ENCODE assay signal across 8 cellular contexts in genomic region chr15:86743283-86743903, GRCh38.
DNase-seq lines count a peak whose midpoint lies in the region; ATAC-seq and TF ChIP-seq lines count a peak whose summit lies in the region.

No MANE protein-coding gene starts in this region.

- H3K4me1 Mint-ChIP-seq in activated CD4-positive, alpha-beta T cell treated with anti-CD3 and anti-CD28 coated beads for 36 hours: peaks cover 2% of the 10 kb centered on the region

- H3K27ac Mint-ChIP-seq in activated CD4-positive, alpha-beta T cell treated with anti-CD3 and anti-CD28 coated beads for 36 hours: no peak overlapping the region

- peak; percentile 77 for DNase-seq in activated CD4-positive, alpha-beta T cell treated with anti-CD3 and anti-CD28 coated beads for 36 hours
- peak; percentile 9 to 33 (median 13) for DNase-seq in effector memory CD4-positive, alpha-beta T cell
- peak; percentile 28 for DNase-seq in retina
- no peak for DNase-seq in dermis blood vessel endothelial cell
- no peak for DNase-seq in NCI-H1092 treated with DMSO at 0.1 percent for 48 hours (lab: John Stamatoyannopoulos, UW)
- DNase-seq in NCI-H510A (lab: John Stamatoyannopoulos, UW): no peak

- no peaks in the 10 kb centered on the region for H3K36me3 ChIP-seq in effector memory CD4-positive, alpha-beta T cell (ENCODE audit: control insufficient read depth, insufficient read depth, low read length)

- intact Hi-C loops in activated CD4-positive, alpha-beta T cell treated with anti-CD3 and anti-CD28 coated beads for 36 hours (cut with DNase I, micrococcal nuclease): loop anchor here (1.0 to 5.0 kb wide), 5 partner anchors 89 to 891 kb away; no protein-coding TSS in a partner anchor

- no peak for TF ChIP-seq EP300 in Ishikawa (IDR thresholded peaks at IDR 0.05; ENCODE audit: borderline replicate concordance)

- H3K4me1 ChIP-seq in effector memory CD4-positive, alpha-beta T cell (ENCODE audit: control insufficient read depth, insufficient read depth, low read length, poor library complexity, severe bottlenecking): no peaks in the 10 kb centered on the region

- H3K36me3 Mint-ChIP-seq in activated CD4-positive, alpha-beta T cell treated with anti-CD3 and anti-CD28 coated beads for 36 hours (ENCODE audit: low read depth): no peaks in the 10 kb centered on the region

- CTCF ChIA-PET in activated CD4-positive, alpha-beta T cell treated with anti-CD3 and anti-CD28 coated beads for 36 hours (lab: Charles Lee): interaction anchor here (0.6 to 6.4 kb wide), 25 partner anchors 11 to 884 kb away, joined by 3 to 48 read pairs (median 4); no protein-coding TSS in a partner anchor

- TF ChIP-seq RAD21 in Ishikawa (IDR thresholded peaks at IDR 0.05; ENCODE audit: low read depth): peak; percentile 70

- H3K27me3 Mint-ChIP-seq in activated CD4-positive, alpha-beta T cell treated with anti-CD3 and anti-CD28 coated beads for 36 hours: no peaks in the 10 kb centered on the region

- H3K4me3 ChIP-seq in effector memory CD4-positive, alpha-beta T cell (ENCODE audit: insufficient read depth, low read depth, low read length, poor library complexity, severe bottlenecking): no peak overlapping the region

- peak; percentile 70 for ATAC-seq in activated CD4-positive, alpha-beta T cell treated with anti-CD3 and anti-CD28 coated beads for 36 hours

- no peak overlapping the region for H3K4me3 Mint-ChIP-seq in activated CD4-positive, alpha-beta T cell treated with anti-CD3 and anti-CD28 coated beads for 36 hours

- no peaks in the 10 kb centered on the region for H3K9me3 ChIP-seq in effector memory CD4-positive, alpha-beta T cell (ENCODE audit: control insufficient read depth, low read length)

- H3K27me3 ChIP-seq in effector memory CD4-positive, alpha-beta T cell (replicated peaks; ENCODE audit: control insufficient read depth, insufficient read depth, low read length, poor library complexity, severe bottlenecking): no peaks in the 10 kb centered on the region

- peak; percentile 89 for TF ChIP-seq CTCF in C4-2B (conservative IDR thresholded peaks at IDR 0.05)

- POLR2A ChIA-PET in activated CD4-positive, alpha-beta T cell treated with anti-CD3 and anti-CD28 coated beads for 36 hours (lab: Charles Lee): no interaction called here

- peaks cover 2% of the 10 kb centered on the region for H3K9me3 Mint-ChIP-seq in activated CD4-positive, alpha-beta T cell treated with anti-CD3 and anti-CD28 coated beads for 36 hours (ENCODE audit: low read depth)

- no peak overlapping the region for H3K27ac ChIP-seq in C4-2B
- no peak overlapping the region for H3K27ac ChIP-seq in effector memory CD4-positive, alpha-beta T cell (ENCODE audit: insufficient read depth, low read length, poor library complexity, severe bottlenecking)

TF ChIP-seq in Ishikawa, 13 proteins besides CTCF, POLR2A, EP300 and RAD21:
- TF ChIP-seq USF1 (IDR thresholded peaks at IDR 0.05) (no peak), REST (IDR thresholded peaks at IDR 0.05; ENCODE audit: low read depth) (no peak), TEAD4 (IDR thresholded peaks at IDR 0.05) (no peak), YY1 (IDR thresholded peaks at IDR 0.05; ENCODE audit: low read depth) (no peak), MAX (IDR thresholded peaks at IDR 0.05) (no peak), TAF1 (IDR thresholded peaks at IDR 0.05; ENCODE audit: low read depth) (no peak), FOXM1 (IDR thresholded peaks at IDR 0.05; ENCODE audit: borderline replicate concordance, low read depth) (no peak), NFIC (IDR thresholded peaks at IDR 0.05) (no peak), CREB1 (IDR thresholded peaks at IDR 0.05; ENCODE audit: low read depth) (no peak), CEBPB (IDR thresholded peaks at IDR 0.05) (no peak), EGR1 (IDR thresholded peaks at IDR 0.05) (no peak)

Comparison
In these comparisons a context has a peak if more than half of its experiments do, and no peak if none do; other contexts are left out.
1. DNase-seq: peak in activated CD4-positive, alpha-beta T cell treated with anti-CD3 and anti-CD28 coated beads for 36 hours (single experiment), effector memory CD4-positive, alpha-beta T cell (3 of 3) and retina (single experiment); none in dermis blood vessel endothelial cell (single experiment), NCI-H1092 treated with DMSO at 0.1 percent for 48 hours (single experiment) and NCI-H510A (single experiment).